Comparison of ENCODE assay signal across 9 cellular contexts in the genomic region with DNA sequence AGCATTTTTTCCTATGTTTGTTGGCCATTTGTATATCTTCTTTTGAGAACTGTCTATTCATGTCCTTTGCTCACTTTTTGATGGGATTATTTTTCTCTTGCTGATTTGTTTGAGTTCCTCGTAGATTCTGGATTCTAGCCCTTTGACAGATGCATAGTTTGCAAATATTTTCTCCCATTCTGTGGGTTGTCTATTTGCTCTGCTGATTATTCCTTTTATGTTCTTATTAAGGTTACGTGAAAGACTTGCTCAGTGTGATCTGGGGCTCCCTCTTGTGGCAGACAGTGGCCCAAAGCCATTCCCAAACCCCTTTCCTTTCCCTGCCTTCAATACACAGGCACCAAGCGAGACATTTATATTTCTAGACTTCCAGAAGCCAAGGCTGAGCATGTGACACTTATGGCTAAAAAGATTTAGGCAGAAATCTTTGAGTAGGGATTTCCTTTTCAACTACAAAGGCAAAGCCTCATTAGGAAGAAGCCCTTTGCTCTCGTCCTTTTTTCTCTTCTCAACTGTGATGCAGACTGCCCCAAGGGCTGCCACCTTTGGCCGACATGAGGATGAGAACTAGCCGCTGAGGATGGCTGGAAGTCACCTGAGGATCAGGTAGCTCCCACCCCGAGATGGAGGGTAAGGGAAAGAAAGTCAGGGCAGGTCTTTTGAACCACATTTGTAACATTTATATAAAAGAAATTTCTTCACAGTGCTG. TPM values are rescaled to one million over a fixed set of nuclear protein-coding genes. Genes with fewer than 3 reads are reported as not detected.
DNase-seq lines count a peak whose midpoint lies in the region; ATAC-seq, FAIRE-seq and TF ChIP-seq lines count a peak whose summit lies in the region.
"Had no signal": no experiment of that assay in that cellular context is flagged by ENCODE, and none has a peak within 500 bp of the region (broad histone marks: within the 10 kb centered on the region; RNA-seq: fewer than 3 reads in every experiment).

No MANE protein-coding gene starts in this region.

- no peaks in the 10 kb centered on the region for H3K9me3 Mint-ChIP-seq in activated CD4-positive, alpha-beta memory T cell treated with anti-CD3 and anti-CD28 coated beads, Interleukin-2, amount 10 ng/mL, durations not matched to agents 7 days and 5 days
- H3K9me3 Mint-ChIP-seq in mesothelial cell of epicardium: no peaks in the 10 kb centered on the region
- peaks cover 0 to 4% of the 10 kb centered on the region in 2 donors for H3K9me3 Mint-ChIP-seq in stimulated activated naive B cell treated with anti-CD40 and anti-IgM and Interleukin-4, amounts not matched to agents 10 μg/mL and 1 μg/mL and 100 μg/mL, for 72 hours

- peak; percentile 79 for FAIRE-seq in H1 (lab: Jason Lieb, UNC)

- no peak overlapping the region for H3K18ac ChIP-seq in H1 (ENCODE audit: extremely low read depth, low read length)

- H4K91ac ChIP-seq in H1 (replicated peaks; ENCODE audit: insufficient read length, low read length): no peak overlapping the region

- H3K36me3 ChIP-seq in H1 (ENCODE audit: control insufficient read depth in 2 of 4, insufficient read depth in 4 of 4, low read length in 3 of 4): no peaks in the 10 kb centered on the region
- H3K36me3 ChIP-seq: neutrophil had no signal

- no peaks in the 10 kb centered on the region for H3K27me3 ChIP-seq in H1 (replicated peaks in 1 of 4; ENCODE audit: control insufficient read depth in 3 of 4, extremely low read depth in 1 of 4, insufficient read depth in 3 of 4, low read length in 3 of 4)

- H3K23ac ChIP-seq in H1 (ENCODE audit: insufficient read length): no peak overlapping the region

- no peak for TF ChIP-seq EP300 in H1 (IDR thresholded peaks at IDR 0.05; ENCODE audit: borderline replicate concordance in 1 of 2, low read depth in 2 of 2, low read length in 2 of 2)

- peaks cover 2% of the 10 kb centered on the region for H3K36me3 Mint-ChIP-seq in activated CD4-positive, alpha-beta memory T cell treated with anti-CD3 and anti-CD28 coated beads, Interleukin-2, amount 10 ng/mL, durations not matched to agents 7 days and 5 days (ENCODE audit: low read depth)
- H3K36me3 Mint-ChIP-seq in mesothelial cell of epicardium: no peaks in the 10 kb centered on the region
- no peaks in the 10 kb centered on the region for H3K36me3 Mint-ChIP-seq in stimulated activated naive B cell treated with anti-CD40 and anti-IgM and Interleukin-4, amounts not matched to agents 10 μg/mL and 1 μg/mL and 100 μg/mL, for 72 hours

- no peak overlapping the region for H3K4me3 Mint-ChIP-seq in activated CD4-positive, alpha-beta memory T cell treated with anti-CD3 and anti-CD28 coated beads, Interleukin-2, amount 10 ng/mL, durations not matched to agents 7 days and 5 days
- no peak overlapping the region for H3K4me3 Mint-ChIP-seq in mesothelial cell of epicardium
- no peak overlapping the region for H3K4me3 Mint-ChIP-seq in stimulated activated naive B cell treated with anti-CD40 and anti-IgM and Interleukin-4, amounts not matched to agents 10 μg/mL and 1 μg/mL and 100 μg/mL, for 72 hours

- no peak overlapping the region for H2BK15ac ChIP-seq in H1 (ENCODE audit: low read length)

- no peaks in the 10 kb centered on the region for H3K79me1 ChIP-seq in H1 (ENCODE audit: low read depth, low read length)

- peak; percentile 76 to 77 for TF ChIP-seq RAD21 in H1 (IDR thresholded peaks at IDR 0.05 in 1 of 2, conservative IDR thresholded peaks at IDR 0.05 in 1 of 2; ENCODE audit: low read depth in 2 of 2, low read length in 2 of 2)

- no peak overlapping the region for H4K8ac ChIP-seq in H1 (ENCODE audit: extremely low read depth, insufficient read depth, low read length)

- DNase-seq in 8988T: peak; percentile 31
- peak; percentile 41 for DNase-seq in GM10266 (ENCODE audit: extremely low spot score)
- DNase-seq in NCI-H226: peak; percentile 18
- DNase-seq in activated CD4-positive, alpha-beta memory T cell treated with anti-CD3 and anti-CD28 coated beads, Interleukin-2, amount 10 ng/mL, durations not matched to agents 7 days and 5 days: peak; percentile 63
- peak in 1 of 2 experiments; percentile 83 for DNase-seq in H1 (ENCODE audit: low read depth in 1 of 2, low spot score in 2 of 2)
- DNase-seq in mesothelial cell of epicardium (ENCODE audit: low spot score in 2 of 2, unreplicated experiment in 2 of 2): peak; percentile 46 to 82
- peak; percentile 9 for DNase-seq in stimulated activated naive B cell treated with anti-CD40 and anti-IgM and Interleukin-4, amounts not matched to agents 10 μg/mL and 1 μg/mL and 100 μg/mL, for 72 hours

- H2AFZ ChIP-seq in H1 (ENCODE audit: low read length): peak overlapping the region; percentile 91; the same call in 1 of the 2 replicates

- no peaks in the 10 kb centered on the region for H3K9me3 ChIP-seq in H1 (ENCODE audit: insufficient read depth in 2 of 2, low read depth in 1 of 2, low read length in 1 of 2)
- H3K9me3 ChIP-seq: neutrophil had no signal

- H3K79me2 ChIP-seq in H1 (ENCODE audit: control insufficient read depth in 1 of 2, insufficient read depth in 2 of 2, low read length in 2 of 2): no peaks in the 10 kb centered on the region

- 0 out of 2 replicates have a peak, but pooled peaks cover 2% of the 10 kb centered on the region for H3K23me2 ChIP-seq in H1 (ENCODE audit: low read depth, low read length)

- no peak for TF ChIP-seq POLR2A in H1 (IDR thresholded peaks at IDR 0.05; ENCODE audit: control extremely low read depth in 1 of 2, low read depth in 2 of 2, low read length in 2 of 2)

- H4K5ac ChIP-seq in H1 (ENCODE audit: insufficient read length, low read depth, low read length): no peak overlapping the region

- no peak overlapping the region for H3K4ac ChIP-seq in H1 (replicated peaks; ENCODE audit: insufficient read length, low read depth, low read length)

- peaks cover 0 to 2% (median 0%) of the 10 kb centered on the region in 4 experiments; a peak in 1 of 7 replicates for H3K4me1 ChIP-seq in H1 (replicated peaks in 1 of 4; ENCODE audit: control insufficient read depth in 3 of 4, insufficient read depth in 4 of 4, low read length in 3 of 4)

- TF ChIP-seq CTCF in GM10266 (IDR thresholded peaks at IDR 0.05; ENCODE audit: control insufficient read depth, insufficient read depth, low read depth, missing control alignments): peak; percentile 83
- TF ChIP-seq CTCF in H1 (IDR thresholded peaks at IDR 0.05; ENCODE audit: control extremely low read depth in 1 of 3, insufficient read depth in 1 of 3, low read depth in 1 of 3, low read length in 3 of 3): peak; percentile 69 to 87 (median 77)
- TF ChIP-seq CTCF in mesothelial cell of epicardium (IDR thresholded peaks at IDR 0.05; ENCODE audit: unreplicated experiment): peak; percentile 76

- CTCF ChIA-PET in activated CD4-positive, alpha-beta memory T cell treated with anti-CD3 and anti-CD28 coated beads, Interleukin-2, amount 10 ng/mL, durations not matched to agents 7 days and 5 days (lab: Charles Lee): interaction anchor here (0.9 to 7.2 kb wide), 7 partner anchors 8 to 76 kb away, joined by 3 to 114 read pairs (median 5); a partner anchor contains a TSS
- CTCF ChIA-PET in H1 (lab: Charles Lee; ENCODE audit: partially characterized antibody): interaction anchor here (0.6 to 5.0 kb wide), 18 partner anchors 10 to 185 kb away, joined by 3 to 36 read pairs (median 4); no protein-coding TSS in a partner anchor

- ATAC-seq in stimulated activated naive B cell treated with anti-CD40 and anti-IgM and Interleukin-4, amounts not matched to agents 10 μg/mL and 1 μg/mL and 100 μg/mL, for 72 hours (replicated peaks): peak in 1 of 2 donors; percentile 35
- no peak for ATAC-seq in GM18519 (IDR thresholded peaks at IDR 0.05; ENCODE audit: low FRiP score, unreplicated experiment)

- H2BK12ac ChIP-seq in H1 (ENCODE audit: low read depth, low read length): no peak overlapping the region

- no peak overlapping the region for H2BK20ac ChIP-seq in H1 (ENCODE audit: low read length)

- WGBS in H1 (ENCODE audit: extremely low coverage in 1 of 2, insufficient coverage in 1 of 2, insufficient read length in 1 of 2, insufficient replicate concordance in 2 of 2, low coverage in 1 of 2, low lambda C conversion rate in 2 of 2, missing lambda C conversion rate in 1 of 2), 2 experiments: 51% methylated on average over 7 of the region's 7 CpGs; no CpG with 5 or more reads in 1 of the 2 experiments

- no peak overlapping the region for H3K27ac ChIP-seq in H1 (ENCODE audit: low read depth, low read length)
- H3K27ac ChIP-seq: neutrophil had no signal

- H3K27me3 Mint-ChIP-seq in activated CD4-positive, alpha-beta memory T cell treated with anti-CD3 and anti-CD28 coated beads, Interleukin-2, amount 10 ng/mL, durations not matched to agents 7 days and 5 days: peaks cover 13% of the 10 kb centered on the region
- peaks cover 20% of the 10 kb centered on the region for H3K27me3 Mint-ChIP-seq in mesothelial cell of epicardium (ENCODE audit: low read depth)
- H3K27me3 Mint-ChIP-seq in stimulated activated naive B cell treated with anti-CD40 and anti-IgM and Interleukin-4, amounts not matched to agents 10 μg/mL and 1 μg/mL and 100 μg/mL, for 72 hours: peaks cover 23 to 33% of the 10 kb centered on the region in 2 donors

- H2AK5ac ChIP-seq in H1 (ENCODE audit: low read depth, low read length): no peak overlapping the region

- H2BK5ac ChIP-seq in H1 (ENCODE audit: low read depth, low read length): no peak overlapping the region

- POLR2A ChIA-PET in activated CD4-positive, alpha-beta memory T cell treated with anti-CD3 and anti-CD28 coated beads, Interleukin-2, amount 10 ng/mL, durations not matched to agents 7 days and 5 days (lab: Charles Lee): interaction anchor here (1.0 to 2.9 kb wide), 2 partner anchors 21 to 24 kb away, joined by 4 to 13 read pairs; a partner anchor contains a TSS
- POLR2A ChIA-PET in H1 (lab: Charles Lee; ENCODE audit: partially characterized antibody): no interaction called here

- no peak overlapping the region for H2BK120ac ChIP-seq in H1 (replicated peaks; ENCODE audit: low read depth, low read length)

- H3K4me2 ChIP-seq in H1 (ENCODE audit: insufficient read depth in 1 of 2, low read depth in 2 of 2, low read length in 2 of 2): no peak overlapping the region

- H3K14ac ChIP-seq in H1 (ENCODE audit: insufficient read length): no peak overlapping the region

- H3K4me1 Mint-ChIP-seq in activated CD4-positive, alpha-beta memory T cell treated with anti-CD3 and anti-CD28 coated beads, Interleukin-2, amount 10 ng/mL, durations not matched to agents 7 days and 5 days: peaks cover 59% of the 10 kb centered on the region
- peaks cover 30% of the 10 kb centered on the region for H3K4me1 Mint-ChIP-seq in mesothelial cell of epicardium
- peaks cover 28 to 35% of the 10 kb centered on the region in 2 donors for H3K4me1 Mint-ChIP-seq in stimulated activated naive B cell treated with anti-CD40 and anti-IgM and Interleukin-4, amounts not matched to agents 10 μg/mL and 1 μg/mL and 100 μg/mL, for 72 hours

- H3K9ac ChIP-seq in H1 (replicated peaks in 1 of 4; ENCODE audit: extremely low read depth in 1 of 4, low read depth in 3 of 4, low read length in 3 of 4): no peak overlapping the region

- H3K27ac Mint-ChIP-seq in activated CD4-positive, alpha-beta memory T cell treated with anti-CD3 and anti-CD28 coated beads, Interleukin-2, amount 10 ng/mL, durations not matched to agents 7 days and 5 days: no peak overlapping the region
- no peak overlapping the region for H3K27ac Mint-ChIP-seq in mesothelial cell of epicardium
- no peak overlapping the region for H3K27ac Mint-ChIP-seq in stimulated activated naive B cell treated with anti-CD40 and anti-IgM and Interleukin-4, amounts not matched to agents 10 μg/mL and 1 μg/mL and 100 μg/mL, for 72 hours

- H4K20me1 ChIP-seq in H1 (replicated peaks in 1 of 2; ENCODE audit: control insufficient read depth in 1 of 2, insufficient read depth in 2 of 2, low read length in 2 of 2): no peaks in the 10 kb centered on the region

- H3K56ac ChIP-seq in H1 (replicated peaks; ENCODE audit: insufficient read length, low read depth, low read length): no peak overlapping the region

- no peak overlapping the region for H3K4me3 ChIP-seq in H1 (ENCODE audit: extremely low read depth in 1 of 4, insufficient read depth in 2 of 4, low read depth in 3 of 4, low read length in 4 of 4)

RNA-seq across cellular contexts. Expression of a gene that starts 23.6 kb away (rescaled TPM):
- total RNA-seq in activated CD4-positive, alpha-beta memory T cell treated with anti-CD3 and anti-CD28 coated beads, Interleukin-2, amount 10 ng/mL, durations not matched to agents 7 days and 5 days: under 1 TPM; 0.93 to 0.95 TPM
- total RNA-seq in H1 (2021; fragmentation: NEBNext Ultra II Directional; extraction: Animal tissue kit (Norgen Biotek cat#: 25700)): 1.1 and 1.3 TPM in 2 replicates
- 0.50 and 0.70 TPM in 2 replicates for polyA plus RNA-seq in H1 (2011; rRNA removed)
- 0.53 TPM for polyA plus RNA-seq in H1 (2011; cell fraction: cytosol; rRNA removed)
- 0.84 TPM for polyA plus RNA-seq in H1 (2011; cell fraction: nucleus; rRNA removed)
- 0.61 to 1.1 TPM (median 0.84 TPM) in 4 replicates for polyA plus RNA-seq in H1 (2012, experiment 1 of 2)
- 0.07 TPM for polyA plus RNA-seq in H1 (2012, experiment 2 of 2)
- polyA plus RNA-seq in H1 (2013, experiment 1 of 2): 1.6 TPM
- polyA plus RNA-seq in H1 (2013, experiment 2 of 2): 1.5 TPM
- polyA minus RNA-seq in H1 (2011; rRNA and poly(A)+ RNA removed): 0.69 and 1.1 TPM in 2 replicates
- polyA minus RNA-seq in H1 (2011; cell fraction: cytosol; rRNA and poly(A)+ RNA removed): 1.2 TPM
- polyA minus RNA-seq in H1 (2011; cell fraction: nucleus; rRNA and poly(A)+ RNA removed): 4.7 TPM
- 1.4 to 1.7 TPM (median 1.4 TPM) in 3 replicates for total RNA-seq in mesothelial cell of epicardium
